ENCODE assay signal across 19 cellular contexts in genomic region chr22:29600846-29601245, GRCh38.
"Had no signal": no experiment of that assay in that cellular context is flagged by ENCODE, and none has a peak within 500 bp of the region (broad histone marks: within the 10 kb centered on the region; RNA-seq: fewer than 3 reads in every experiment).

No MANE protein-coding gene starts in this region.

- H3K27me3 ChIP-seq: dorsolateral prefrontal cortex, gastrocnemius medialis, heart right ventricle, ovary, right atrium auricular region, sigmoid colon, stomach, upper lobe of left lung, uterus had no signal

- H3K27ac ChIP-seq: coronary artery, gastrocnemius medialis, heart right ventricle, ovary, right atrium auricular region, sigmoid colon, skin epidermis, stomach, upper lobe of left lung, uterus had no signal

- H3K36me3 ChIP-seq: gastrocnemius medialis, ovary, right atrium auricular region, sigmoid colon, stomach, upper lobe of left lung, uterus had no signal

- DNase-seq: effector CD8-positive, alpha-beta T cell; gastrocnemius medialis; heart right ventricle; hypothalamus; kidney glomerular epithelial cell; naive B cell; ovary; sigmoid colon; stimulated activated CD4-positive, alpha-beta T cell treated with anti-CD3 and anti-CD28 coated beads, Interleukin-2, amount 100 ng/mL, for 24 hours; stimulated activated CD4-positive, alpha-beta T cell treated with anti-CD3 and anti-CD28 coated beads, Interleukin-4, amount 100 ng/mL, for 4 hours; stimulated activated naive CD4-positive, alpha-beta T cell; stomach; upper lobe of left lung; uterus had no signal

- H3K9me3 Mint-ChIP-seq: naive B cell had no signal

- H3K4me1 ChIP-seq: uterus had no signal

- H3K27me3 Mint-ChIP-seq: naive B cell had no signal

- H3K9me3 ChIP-seq: gastrocnemius medialis, ovary, right atrium auricular region, sigmoid colon, stomach, upper lobe of left lung, uterus had no signal

- H3K36me3 Mint-ChIP-seq: naive B cell had no signal

- ATAC-seq: esophagus mucosa, gastrocnemius medialis, heart right ventricle had no signal

- H3K4me3 ChIP-seq: coronary artery, dorsolateral prefrontal cortex, gastrocnemius medialis, heart right ventricle, ovary, right atrium auricular region, sigmoid colon, skin epidermis, stomach, upper lobe of left lung, uterus had no signal
